1 cellular context compared by ENCODE assay signal in genomic region chr7:143046334-143046935, GRCh38.
TF ChIP-seq lines count a peak whose summit lies in the region.

No MANE protein-coding gene starts in this region.

TF ChIP-seq in WTC11, 78 proteins besides CTCF, POLR2A, EP300 and RAD21 (continued from another document):
- TF ChIP-seq, protein P1, sequence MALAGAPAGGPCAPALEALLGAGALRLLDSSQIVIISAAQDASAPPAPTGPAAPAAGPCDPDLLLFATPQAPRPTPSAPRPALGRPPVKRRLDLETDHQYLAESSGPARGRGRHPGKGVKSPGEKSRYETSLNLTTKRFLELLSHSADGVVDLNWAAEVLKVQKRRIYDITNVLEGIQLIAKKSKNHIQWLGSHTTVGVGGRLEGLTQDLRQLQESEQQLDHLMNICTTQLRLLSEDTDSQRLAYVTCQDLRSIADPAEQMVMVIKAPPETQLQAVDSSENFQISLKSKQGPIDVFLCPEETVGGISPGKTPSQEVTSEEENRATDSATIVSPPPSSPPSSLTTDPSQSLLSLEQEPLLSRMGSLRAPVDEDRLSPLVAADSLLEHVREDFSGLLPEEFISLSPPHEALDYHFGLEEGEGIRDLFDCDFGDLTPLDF (CRISPR knock-in tag; IDR thresholded peaks at IDR 0.05), result no peak
- TF ChIP-seq ARID4B (CRISPR knock-in tag; IDR thresholded peaks at IDR 0.05; ENCODE audit: borderline replicate concordance) (no peak), FOXJ3 (CRISPR knock-in tag; IDR thresholded peaks at IDR 0.05; ENCODE audit: borderline replicate concordance) (no peak), NFYB (CRISPR knock-in tag; conservative IDR thresholded peaks at IDR 0.05; ENCODE audit: low read depth) (no peak)
- TF ChIP-seq, protein P2, sequence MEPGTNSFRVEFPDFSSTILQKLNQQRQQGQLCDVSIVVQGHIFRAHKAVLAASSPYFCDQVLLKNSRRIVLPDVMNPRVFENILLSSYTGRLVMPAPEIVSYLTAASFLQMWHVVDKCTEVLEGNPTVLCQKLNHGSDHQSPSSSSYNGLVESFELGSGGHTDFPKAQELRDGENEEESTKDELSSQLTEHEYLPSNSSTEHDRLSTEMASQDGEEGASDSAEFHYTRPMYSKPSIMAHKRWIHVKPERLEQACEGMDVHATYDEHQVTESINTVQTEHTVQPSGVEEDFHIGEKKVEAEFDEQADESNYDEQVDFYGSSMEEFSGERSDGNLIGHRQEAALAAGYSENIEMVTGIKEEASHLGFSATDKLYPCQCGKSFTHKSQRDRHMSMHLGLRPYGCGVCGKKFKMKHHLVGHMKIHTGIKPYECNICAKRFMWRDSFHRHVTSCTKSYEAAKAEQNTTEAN (CRISPR knock-in tag; IDR thresholded peaks at IDR 0.05), result no peak
TF ChIP-seq in WTC11: peak in this region for 0.
